In genomic region chr11:102111011-102111786, GRCh38 we compare ENCODE assay signal across 1 cellular context.
TF ChIP-seq lines count a peak whose summit lies in the region.

No MANE protein-coding gene starts in this region.

TF ChIP-seq in HepG2, 621 proteins besides CTCF, POLR2A, EP300 and RAD21 (continued from another document and continues in another):
- TF ChIP-seq ETV5 (CRISPR knock-in tag; IDR thresholded peaks at IDR 0.05; ENCODE audit: borderline replicate concordance) (peak; percentile 54), ZUFSP (CRISPR knock-in tag; IDR thresholded peaks at IDR 0.05; ENCODE audit: borderline replicate concordance) (no peak), THAP11 (CRISPR knock-in tag; IDR thresholded peaks at IDR 0.05) (peak; percentile 6; the same call in 1 of the 2 replicates), EHMT2 (IDR thresholded peaks at IDR 0.05; ENCODE audit: borderline replicate concordance, low read depth, low read length) (no peak), NFYC (CRISPR knock-in tag; IDR thresholded peaks at IDR 0.05) (0 out of 2 replicates have a peak, but pooled peaks have one; percentile 7), ZNF263 (CRISPR knock-in tag; IDR thresholded peaks at IDR 0.05) (peak; percentile 63), CEBPB (IDR thresholded peaks at IDR 0.05; ENCODE audit: borderline replicate concordance, low read depth, low read length) (peak; percentile 81; the same call in 1 of the 2 replicates), ZNF335 (CRISPR knock-in tag; IDR thresholded peaks at IDR 0.05) (no peak), ZNF776 (CRISPR knock-in tag; IDR thresholded peaks at IDR 0.05) (no peak), TCF7L2 (IDR thresholded peaks at IDR 0.05; ENCODE audit: low read depth, low read length) (no peak), ZNF24 (IDR thresholded peaks at IDR 0.05) (no peak), ZFP91 (CRISPR knock-in tag; IDR thresholded peaks at IDR 0.05; ENCODE audit: borderline replicate concordance) (peak; percentile 62; the same call in 1 of the 2 replicates), ZNF264 (CRISPR knock-in tag; IDR thresholded peaks at IDR 0.05) (no peak), FOSL2 (CRISPR knock-in tag; IDR thresholded peaks at IDR 0.05) (peak; percentile 30; the same call in 1 of the 2 replicates), EEA1 (CRISPR knock-in tag; IDR thresholded peaks at IDR 0.05; ENCODE audit: borderline replicate concordance) (no peak), ARID2 (CRISPR knock-in tag; IDR thresholded peaks at IDR 0.05; ENCODE audit: borderline replicate concordance) (peak; percentile 61; the same call in 1 of the 2 replicates), CHCHD3 (CRISPR knock-in tag; IDR thresholded peaks at IDR 0.05) (no peak), HOXA5 (CRISPR knock-in tag; IDR thresholded peaks at IDR 0.05) (peak; percentile 60), AKAP8 (CRISPR knock-in tag; IDR thresholded peaks at IDR 0.05) (peak; percentile 50; the same call in 1 of the 2 replicates), THAP7 (CRISPR knock-in tag; IDR thresholded peaks at IDR 0.05) (0 out of 2 replicates have a peak, but pooled peaks have one; percentile 63), HNRNPL (IDR thresholded peaks at IDR 0.05; ENCODE audit: low read depth, low read length) (0 out of 2 replicates have a peak, but pooled peaks have one; percentile 78), YEATS2 (CRISPR knock-in tag; IDR thresholded peaks at IDR 0.05; ENCODE audit: borderline replicate concordance) (0 out of 2 replicates have a peak, but pooled peaks have one; percentile 8), CCAR2 (optimal IDR thresholded peaks at IDR 0.05; ENCODE audit: low read depth, low read length) (no peak), JUN (CRISPR knock-in tag; IDR thresholded peaks at IDR 0.05) (no peak), HOXD1 (CRISPR knock-in tag; IDR thresholded peaks at IDR 0.05) (peak; percentile 26; the same call in 1 of the 2 replicates), FOXM1 (CRISPR knock-in tag; IDR thresholded peaks at IDR 0.05) (no peak), ZNF614 (CRISPR knock-in tag; IDR thresholded peaks at IDR 0.05; ENCODE audit: borderline replicate concordance) (0 out of 2 replicates have a peak, but pooled peaks have one; percentile 35), SKIL (CRISPR knock-in tag; IDR thresholded peaks at IDR 0.05; ENCODE audit: borderline replicate concordance) (peak; percentile 6; the same call in 1 of the 2 replicates), ZBED4 (CRISPR knock-in tag; IDR thresholded peaks at IDR 0.05; ENCODE audit: borderline replicate concordance) (peak; percentile 86), ZMAT3 (CRISPR knock-in tag; conservative IDR thresholded peaks at IDR 0.05) (peak; percentile 72; the same call in 1 of the 2 replicates), ZNF224 (CRISPR knock-in tag; IDR thresholded peaks at IDR 0.05) (no peak), NONO (IDR thresholded peaks at IDR 0.05) (no peak), NONO (CRISPR knock-in tag; conservative IDR thresholded peaks at IDR 0.05) (peak; percentile 78), ZMYM4 (CRISPR knock-in tag; IDR thresholded peaks at IDR 0.05) (peak; percentile 40), TGIF2 (CRISPR knock-in tag; IDR thresholded peaks at IDR 0.05) (0 out of 2 replicates have a peak, but pooled peaks have one; percentile 15), ZNF609 (CRISPR knock-in tag; IDR thresholded peaks at IDR 0.05; ENCODE audit: borderline replicate concordance) (peak; percentile 72), ZNF530 (CRISPR knock-in tag; IDR thresholded peaks at IDR 0.05; ENCODE audit: low read depth) (no peak), SOX5 (CRISPR knock-in tag; IDR thresholded peaks at IDR 0.05; ENCODE audit: borderline replicate concordance) (peak; percentile 76; the same call in 1 of the 2 replicates), TFDP1 (CRISPR knock-in tag; IDR thresholded peaks at IDR 0.05; ENCODE audit: borderline replicate concordance) (peak; percentile 55; the same call in 1 of the 2 replicates), SNAI1 (CRISPR knock-in tag; IDR thresholded peaks at IDR 0.05; ENCODE audit: borderline replicate concordance) (peak; percentile 12; the same call in 1 of the 2 replicates), HOXA3 (CRISPR knock-in tag; IDR thresholded peaks at IDR 0.05) (peak; percentile 57), ZNF670 (CRISPR knock-in tag; IDR thresholded peaks at IDR 0.05; ENCODE audit: borderline replicate concordance) (peak; percentile 49; the same call in 1 of the 2 replicates), MIXL1 (CRISPR knock-in tag; IDR thresholded peaks at IDR 0.05) (no peak), DDIT3 (CRISPR knock-in tag; IDR thresholded peaks at IDR 0.05) (no peak), HNF4A (CRISPR knock-in tag; IDR thresholded peaks at IDR 0.05) (peak; percentile 55), ZNF350 (CRISPR knock-in tag; IDR thresholded peaks at IDR 0.05; ENCODE audit: borderline replicate concordance, low read depth) (peak; percentile 24; the same call in 1 of the 2 replicates), KLF16 (CRISPR knock-in tag; IDR thresholded peaks at IDR 0.05) (peak in 1 of 2 experiments; percentile 79; a peak in 1 of 4 replicates)
